In the genomic region with DNA sequence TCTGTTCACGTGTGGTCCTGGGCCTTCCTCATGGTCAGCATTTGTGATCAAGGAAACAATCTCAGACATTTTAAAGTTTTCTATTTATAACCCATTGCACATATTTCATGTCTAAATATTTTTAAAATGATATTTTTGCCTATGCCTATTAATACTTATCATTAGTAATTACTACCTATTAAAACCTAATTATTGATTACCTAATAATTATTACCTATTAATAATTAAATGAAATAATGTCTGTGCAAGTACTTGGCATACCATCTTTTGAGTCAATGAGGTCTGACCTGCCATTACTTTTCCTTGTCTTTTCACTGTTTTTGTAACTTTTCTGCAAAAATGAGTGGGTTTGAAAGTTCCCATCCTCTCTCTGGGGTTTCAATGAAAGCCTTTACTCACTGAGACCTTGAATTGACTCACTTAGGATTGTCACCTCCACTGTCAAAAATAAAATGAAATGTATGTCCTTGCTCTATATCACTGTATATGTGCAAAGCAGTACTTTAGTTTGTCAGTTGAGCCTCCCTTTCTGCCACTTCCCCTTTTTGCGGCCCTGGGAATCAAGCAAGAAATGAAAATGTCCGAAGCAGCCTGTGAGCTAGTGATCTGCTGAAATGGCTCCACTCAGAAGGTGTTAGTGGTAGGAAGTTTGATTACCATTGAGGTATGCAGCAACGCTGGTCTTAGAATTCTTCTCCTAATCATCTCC, we compare ENCODE assay signal across 16 cellular contexts.
DNase-seq lines count a peak whose midpoint lies in the region; ATAC-seq, FAIRE-seq and TF ChIP-seq lines count a peak whose summit lies in the region.
"Had no signal": no experiment of that assay in that cellular context is flagged by ENCODE, and none has a peak within 500 bp of the region (broad histone marks: within the 10 kb centered on the region; RNA-seq: fewer than 3 reads in every experiment).

No MANE protein-coding gene starts in this region.

- intact Hi-C loops in K562 (cut with micrococcal nuclease): no loop called here
- intact Hi-C loops in stomach (cut with DNase I; ENCODE audit: low total_unique reads): no loop called here

- no TSS peak for BruUV-seq in K562 (replicated peaks; lab: Mats Ljungman, UMichigan)

- FAIRE-seq in K562 (lab: Jason Lieb, UNC) (no peak), frontal cortex (lab: Jason Lieb, UNC) (no peak)
- FAIRE-seq: H54 had no signal

- H3K27me3 ChIP-seq in K562 (ENCODE audit: control insufficient read depth in 2 of 2, insufficient read depth in 2 of 2, low read length in 2 of 2) (no peaks in the 10 kb centered on the region), stomach (no peaks in the 10 kb centered on the region)
- H3K27me3 ChIP-seq: ascending aorta, esophagus squamous epithelium, ovary had no signal

- no peaks in the 10 kb centered on the region for H3K9me1 ChIP-seq in K562 (ENCODE audit: control insufficient read depth, insufficient read depth, low read length)

- POLR2A ChIA-PET in K562 (lab: Yijun Ruan, JAX): interaction anchor here (0.6 kb wide), 1 partner anchor 37 kb away, joined by 3 read pairs; no protein-coding TSS in a partner anchor

- no peak overlapping the region for H3K9ac ChIP-seq in K562 (ENCODE audit: insufficient read depth in 1 of 2, low read depth in 2 of 2, low read length in 2 of 2)

- CTCF ChIA-PET in K562 (lab: Yijun Ruan, JAX; ENCODE audit: low intra/inter-chr PET ratio): no interaction called here

- H3K4me2 ChIP-seq in K562 (ENCODE audit: insufficient read depth, low read length): no peak overlapping the region; the same call in 1 of the 2 replicates

- ATAC-seq in GM18870 (IDR thresholded peaks at IDR 0.05; ENCODE audit: unreplicated experiment): peak; percentile 85
- ATAC-seq in HG02571 (IDR thresholded peaks at IDR 0.05; ENCODE audit: unreplicated experiment): peak; percentile 83
- ATAC-seq in HG03521 (IDR thresholded peaks at IDR 0.05; ENCODE audit: unreplicated experiment): peak; percentile 91
- ATAC-seq in K562: peak; percentile 70
- ATAC-seq in stimulated activated naive CD8-positive, alpha-beta T cell treated with anti-CD3 and anti-CD28 coated beads, Interleukin-15, Interleukin-2, amounts not matched to agents 100 U/mL and 50 U/mL, for 24 hours: no peak

- DNase-seq in K562 (ENCODE audit: extremely low read depth in 1 of 4, low spot score in 3 of 4): peak in 1 of 4 experiments; percentile 11
- no peak for DNase-seq in frontal cortex (ENCODE audit: low spot score in 2 of 2)
- no peak for DNase-seq in T-helper 1 cell
- no peak for DNase-seq in stimulated activated naive CD8-positive, alpha-beta T cell treated with anti-CD3 and anti-CD28 coated beads, Interleukin-15, Interleukin-2, amounts not matched to agents 100 U/mL and 50 U/mL, for 24 hours
- no peak for DNase-seq in stomach
- DNase-seq: activated CD8-positive, alpha-beta memory T cell treated with anti-CD3 and anti-CD28 coated beads for 24 hours; esophagus squamous epithelium; kidney glomerular epithelial cell; NCI-H1048; ovary; SHP77 treated with DMSO at 0.1 percent for 48 hours had no signal

- H3K36me3 ChIP-seq in K562 (ENCODE audit: control insufficient read depth, insufficient read depth, low read length) (no peaks in the 10 kb centered on the region), stomach (peaks cover 0 to 24% (median 7%) of the 10 kb centered on the region in 4 donors)
- H3K36me3 ChIP-seq: esophagus squamous epithelium, ovary had no signal

- WGBS in K562 (ENCODE audit: insufficient coverage, low coverage, missing lambda C conversion rate): 15% methylated on average over 4 of the region's 4 CpGs
- 86 to 94% (median 91%) methylated on average over 4 of the region's 4 CpGs for WGBS in stomach, 5 donors

- H4K20me1 ChIP-seq in K562 (replicated peaks; ENCODE audit: control insufficient read depth, insufficient read depth, low read length): no peaks in the 10 kb centered on the region

- H2AFZ ChIP-seq in K562 (ENCODE audit: low read depth, low read length): peak overlapping the region; percentile 62

- peak overlapping the region; percentile 48; the same call in 1 of the 3 replicates for H3K27ac ChIP-seq in K562 (ENCODE audit: extremely low read depth, low read depth, low read length)
- H3K27ac ChIP-seq in stomach: no peak overlapping the region
- H3K27ac ChIP-seq: ascending aorta, esophagus squamous epithelium, ovary had no signal

- TF ChIP-seq CTCF in K562 (IDR thresholded peaks at IDR 0.05 in 2 of 3, conservative IDR thresholded peaks at IDR 0.05 in 1 of 3; ENCODE audit: insufficient read depth in 2 of 3, low read depth in 1 of 3, low read length in 3 of 3) (no peak), stomach (IDR thresholded peaks at IDR 0.05) (no peak)

- TF ChIP-seq RAD21 in K562 (CRISPR knock-in tag; conservative IDR thresholded peaks at IDR 0.05 in 1 of 2, IDR thresholded peaks at IDR 0.05 in 1 of 2): no peak

- no peaks in the 10 kb centered on the region for H3K9me3 ChIP-seq in K562 (replicated peaks; ENCODE audit: control insufficient read depth, insufficient read depth, low read depth, low read length)
- H3K9me3 ChIP-seq in stomach: no peaks in the 10 kb centered on the region
- H3K9me3 ChIP-seq: ascending aorta, esophagus squamous epithelium, ovary had no signal

- TF ChIP-seq EP300 in K562 (IDR thresholded peaks at IDR 0.05; ENCODE audit: low read length): no peak
- TF ChIP-seq EP300 in stomach (IDR thresholded peaks at IDR 0.05): no peak

- H3K4me3 ChIP-seq in K562 (no peak overlapping the region), stomach (no peak overlapping the region)
- H3K4me3 ChIP-seq: ascending aorta, esophagus squamous epithelium, ovary had no signal

- TF ChIP-seq POLR2A in K562 (conservative IDR thresholded peaks at IDR 0.05): no peak
- TF ChIP-seq POLR2A in stomach (IDR thresholded peaks at IDR 0.05): no peak

- H3K4me1 ChIP-seq in K562 (replicated peaks in 1 of 2; ENCODE audit: control insufficient read depth in 2 of 2, insufficient read depth in 2 of 2, low read length in 2 of 2) (no peaks in the 10 kb centered on the region; a peak in 2 of 5 replicates), stomach (no peaks in the 10 kb centered on the region)
- H3K4me1 ChIP-seq: ascending aorta, esophagus squamous epithelium had no signal

- no peaks in the 10 kb centered on the region for H3K79me2 ChIP-seq in K562 (ENCODE audit: control insufficient read depth, insufficient read depth, low read length)

- in situ Hi-C loops in K562 (cut with MboI): no loop called here

TF ChIP-seq in K562, 482 proteins besides CTCF, POLR2A, EP300 and RAD21:
- TF ChIP-seq YY1 (IDR thresholded peaks at IDR 0.05; ENCODE audit: borderline replicate concordance in 1 of 3, control insufficient read depth in 1 of 3, extremely low read depth in 1 of 3, insufficient read depth in 3 of 3, insufficient read length in 1 of 3, insufficient replicate concordance in 2 of 3, low read depth in 1 of 3, low read length in 2 of 3) (peak in 2 of 3 experiments; percentile 9 to 43), MCM7 (IDR thresholded peaks at IDR 0.05) (peak in 1 of 2 experiments; percentile 92; a peak in 1 of 4 replicates), SPI1 (IDR thresholded peaks at IDR 0.05; ENCODE audit: borderline replicate concordance, low read depth, low read length) (peak; percentile 100), MED1 (CRISPR knock-in tag; IDR thresholded peaks at IDR 0.05; ENCODE audit: borderline replicate concordance) (no peak), DACH1 (IDR thresholded peaks at IDR 0.05; ENCODE audit: partially characterized antibody) (peak; percentile 97)
